In the genomic region with DNA sequence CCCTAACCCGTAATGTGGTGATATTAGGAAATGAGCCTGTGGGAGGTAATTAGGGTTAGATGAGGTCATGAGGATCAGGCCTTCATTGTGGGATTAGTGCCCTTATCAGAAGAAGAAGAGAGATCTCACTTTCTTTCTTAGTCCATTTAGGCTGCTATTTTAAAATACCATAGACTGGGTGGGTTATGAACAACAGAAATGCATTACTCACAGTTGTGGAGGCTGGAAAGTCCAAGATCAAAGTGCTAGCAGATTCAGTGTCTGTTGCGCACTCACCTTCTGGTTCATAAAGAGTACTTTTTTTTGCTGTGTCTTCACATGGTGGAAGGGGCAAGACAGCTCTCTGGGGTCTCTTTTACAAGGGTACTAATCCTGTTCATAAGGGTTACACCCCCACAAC, we compare ENCODE assay signal across 35 cellular contexts. TPM values are rescaled to one million over a fixed set of nuclear protein-coding genes. Genes with fewer than 3 reads are reported as not detected.
"Had no signal": no experiment of that assay in that cellular context is flagged by ENCODE, and none has a peak within 500 bp of the region (broad histone marks: within the 10 kb centered on the region; RNA-seq: fewer than 3 reads in every experiment).

No MANE protein-coding gene starts in this region.

- H3K36me3 Mint-ChIP-seq: brain had no signal

- H3K79me2 ChIP-seq: hepatocyte had no signal

- H3K4me1 ChIP-seq: ascending aorta, breast epithelium, colonic mucosa, gastroesophageal sphincter had no signal

- H3K9me3 ChIP-seq: adrenal gland, ascending aorta, breast epithelium, colonic mucosa, esophagus squamous epithelium had no signal

- DNase-seq: activated CD4-positive, alpha-beta memory T cell treated with anti-CD3 and anti-CD28 coated beads, Interleukin-2, amount 10 ng/mL, durations not matched to agents 7 days and 5 days; activated CD4-positive, alpha-beta T cell treated with anti-CD3 and anti-CD28 coated beads, Interleukin-2, amount 10 ng/mL, durations not matched to agents 24 days and 14 days; activated CD4-positive, alpha-beta T cell treated with anti-CD3 and anti-CD28 coated beads, Interleukin-2, amount 50 U/mL, for 4 hours; activated CD4-positive, CD25-positive, alpha-beta regulatory T cell; activated CD8-positive, alpha-beta memory T cell treated with anti-CD3 and anti-CD28 coated beads, Interleukin-2, amount 50 U/mL, for 48 hours; activated effector memory CD4-positive, alpha-beta T cell treated with anti-CD3 and anti-CD28 coated beads, Interleukin-2, amount 50 U/mL, for 16 hours; activated T-cell treated with anti-CD3 and anti-CD28 coated beads for 4 hours; activated T-cell treated with anti-CD3 and anti-CD28 coated beads, Interleukin-2, amount 50 U/mL, for 4 hours; adrenal gland; central memory CD4-positive, alpha-beta T cell; cerebellar nuclear complex; colonic mucosa; effector CD8-positive, alpha-beta T cell; esophagus squamous epithelium; foreskin melanocyte; heart right ventricle; T-helper 1 cell; T-helper 17 cell; T1000 had no signal

- H3K4me3 ChIP-seq: adrenal gland, ascending aorta, breast epithelium, cardiac muscle cell, colonic mucosa, esophagus squamous epithelium, gastroesophageal sphincter, heart right ventricle, hepatocyte had no signal

- H3K36me3 ChIP-seq: adrenal gland, ascending aorta, breast epithelium, cardiac muscle cell, colonic mucosa, esophagus squamous epithelium, gastroesophageal sphincter, heart right ventricle had no signal

- H3K4me2 ChIP-seq: hepatocyte had no signal

- H2AFZ ChIP-seq: hepatocyte had no signal

- H3K27me3 ChIP-seq: adrenal gland, ascending aorta, cardiac muscle cell, colonic mucosa had no signal

- H3K4me3 Mint-ChIP-seq: activated CD4-positive, alpha-beta memory T cell treated with anti-CD3 and anti-CD28 coated beads, Interleukin-2, amount 10 ng/mL, durations not matched to agents 7 days and 5 days; activated CD4-positive, alpha-beta T cell treated with anti-CD3 and anti-CD28 coated beads, Interleukin-2, amount 10 ng/mL, durations not matched to agents 24 days and 14 days; activated naive CD4-positive, alpha-beta T cell treated with anti-CD3 and anti-CD28 coated beads, Interleukin-2, amount 50 U/mL, for 24 hours; activated T-cell treated with anti-CD3 and anti-CD28 coated beads, Interleukin-2, amount 50 U/mL, for 4 hours; brain; T-helper 17 cell; T-helper 2 cell treated with Interferon-gamma antibody and Interleukin-4, amounts not matched to agents 5 μg/mL and 100 μg/mL, for 36 hours had no signal

- ATAC-seq: activated T-cell treated with anti-CD3 and anti-CD28 coated beads, Interleukin-2, amount 50 U/mL, for 4 hours; gastroesophageal sphincter; heart right ventricle; T-helper 17 cell had no signal

- H3K9me3 Mint-ChIP-seq: activated CD4-positive, alpha-beta T cell treated with anti-CD3 and anti-CD28 coated beads, Interleukin-2, amount 10 ng/mL, durations not matched to agents 24 days and 14 days; activated naive CD4-positive, alpha-beta T cell treated with anti-CD3 and anti-CD28 coated beads, Interleukin-2, amount 50 U/mL, for 24 hours; activated T-cell treated with anti-CD3 and anti-CD28 coated beads, Interleukin-2, amount 50 U/mL, for 4 hours; activated T-helper 2 cell treated with anti-CD3 and anti-CD28 coated beads, Interferon-gamma antibody, Interleukin-2, Interleukin-4, amounts not matched to agents 10 μg/mL and 5 μg/mL and 100 μg/mL, durations not matched to agents 14 hours and 24 hours and 36 hours; T-helper 2 cell treated with Interferon-gamma antibody and Interleukin-4, amounts not matched to agents 5 μg/mL and 100 μg/mL, for 36 hours had no signal

- H3K4me1 Mint-ChIP-seq: activated naive CD4-positive, alpha-beta T cell treated with anti-CD3 and anti-CD28 coated beads, Interleukin-2, amount 50 U/mL, for 24 hours; brain had no signal

- H3K27ac Mint-ChIP-seq: activated CD4-positive, alpha-beta memory T cell treated with anti-CD3 and anti-CD28 coated beads, Interleukin-2, amount 10 ng/mL, durations not matched to agents 7 days and 5 days; activated CD4-positive, alpha-beta T cell treated with anti-CD3 and anti-CD28 coated beads, Interleukin-2, amount 10 ng/mL, durations not matched to agents 24 days and 14 days; activated T-helper 2 cell treated with anti-CD3 and anti-CD28 coated beads, Interferon-gamma antibody, Interleukin-2, Interleukin-4, amounts not matched to agents 10 μg/mL and 5 μg/mL and 100 μg/mL, durations not matched to agents 14 hours and 24 hours and 36 hours; brain; T-helper 17 cell; T-helper 2 cell treated with Interferon-gamma antibody and Interleukin-4, amounts not matched to agents 5 μg/mL and 100 μg/mL, for 36 hours had no signal

- H3K27ac ChIP-seq: adrenal gland, ascending aorta, breast epithelium, cardiac muscle cell, colonic mucosa, epithelial cell of prostate, esophagus squamous epithelium, gastroesophageal sphincter, heart right ventricle, hepatocyte had no signal

RNA-seq across cellular contexts. Expression of a gene that starts 4.6 kb away (rescaled TPM):
- total RNA-seq: activated CD4-positive, alpha-beta memory T cell treated with anti-CD3 and anti-CD28 coated beads, Interleukin-2, amount 10 ng/mL, durations not matched to agents 7 days and 5 days; activated CD4-positive, alpha-beta T cell treated with anti-CD3 and anti-CD28 coated beads, Interleukin-2, amount 10 ng/mL, durations not matched to agents 24 days and 14 days; activated T-cell treated with anti-CD3 and anti-CD28 coated beads, Interleukin-2, amount 50 U/mL, for 4 hours; activated T-helper 2 cell treated with anti-CD3 and anti-CD28 coated beads, Interferon-gamma antibody, Interleukin-2, Interleukin-4, amounts not matched to agents 10 μg/mL and 5 μg/mL and 100 μg/mL, durations not matched to agents 14 hours and 24 hours and 36 hours; adrenal gland; ascending aorta; cardiac muscle cell; dermis microvascular lymphatic vessel endothelial cell; endothelial cell of umbilical vein; esophagus squamous epithelium; fibroblast of lung; fibroblast of villous mesenchyme; gastroesophageal sphincter; glomerular endothelial cell; T-helper 17 cell had no signal
- polyA plus RNA-seq: adrenal gland, cardiac muscle cell, endothelial cell of umbilical vein, esophagus, fibroblast of lung, heart right ventricle, hepatocyte had no signal

RNA-seq across cellular contexts. Expression of a gene that starts 20.2 kb away (rescaled TPM):
- total RNA-seq: activated CD4-positive, alpha-beta memory T cell treated with anti-CD3 and anti-CD28 coated beads, Interleukin-2, amount 10 ng/mL, durations not matched to agents 7 days and 5 days; activated CD4-positive, alpha-beta T cell treated with anti-CD3 and anti-CD28 coated beads, Interleukin-2, amount 10 ng/mL, durations not matched to agents 24 days and 14 days; activated T-cell treated with anti-CD3 and anti-CD28 coated beads, Interleukin-2, amount 50 U/mL, for 4 hours; activated T-helper 2 cell treated with anti-CD3 and anti-CD28 coated beads, Interferon-gamma antibody, Interleukin-2, Interleukin-4, amounts not matched to agents 10 μg/mL and 5 μg/mL and 100 μg/mL, durations not matched to agents 14 hours and 24 hours and 36 hours; adrenal gland; ascending aorta; breast epithelium; cardiac muscle cell; colonic mucosa; dermis microvascular lymphatic vessel endothelial cell; endothelial cell of umbilical vein; esophagus squamous epithelium; fibroblast of lung; fibroblast of villous mesenchyme; gastroesophageal sphincter; glomerular endothelial cell; heart right ventricle; hepatocyte; T-helper 17 cell had no signal
- polyA plus RNA-seq: adrenal gland, cardiac muscle cell, endothelial cell of umbilical vein, esophagus, fibroblast of lung, heart right ventricle, hepatocyte had no signal

RNA-seq across cellular contexts. Expression of a gene that starts 26.0 kb away (rescaled TPM):
- total RNA-seq: activated T-cell treated with anti-CD3 and anti-CD28 coated beads, Interleukin-2, amount 50 U/mL, for 4 hours; activated T-helper 2 cell treated with anti-CD3 and anti-CD28 coated beads, Interferon-gamma antibody, Interleukin-2, Interleukin-4, amounts not matched to agents 10 μg/mL and 5 μg/mL and 100 μg/mL, durations not matched to agents 14 hours and 24 hours and 36 hours; ascending aorta; dermis microvascular lymphatic vessel endothelial cell; endothelial cell of umbilical vein; fibroblast of lung; fibroblast of villous mesenchyme; glomerular endothelial cell had no signal
- polyA plus RNA-seq: endothelial cell of umbilical vein, fibroblast of lung had no signal

RNA-seq across cellular contexts. Expression of a gene that starts 40.6 kb away (rescaled TPM):
- total RNA-seq: activated CD4-positive, alpha-beta memory T cell treated with anti-CD3 and anti-CD28 coated beads, Interleukin-2, amount 10 ng/mL, durations not matched to agents 7 days and 5 days; activated CD4-positive, alpha-beta T cell treated with anti-CD3 and anti-CD28 coated beads, Interleukin-2, amount 10 ng/mL, durations not matched to agents 24 days and 14 days; activated T-cell treated with anti-CD3 and anti-CD28 coated beads, Interleukin-2, amount 50 U/mL, for 4 hours; activated T-helper 2 cell treated with anti-CD3 and anti-CD28 coated beads, Interferon-gamma antibody, Interleukin-2, Interleukin-4, amounts not matched to agents 10 μg/mL and 5 μg/mL and 100 μg/mL, durations not matched to agents 14 hours and 24 hours and 36 hours; ascending aorta; cardiac muscle cell; dermis microvascular lymphatic vessel endothelial cell; endothelial cell of umbilical vein; fibroblast of lung; fibroblast of villous mesenchyme; glomerular endothelial cell; hepatocyte had no signal
- polyA plus RNA-seq: cardiac muscle cell, endothelial cell of umbilical vein, fibroblast of lung, hepatocyte had no signal

RNA-seq across cellular contexts. Expression of a gene that starts 51.6 kb away (rescaled TPM):
- total RNA-seq: activated CD4-positive, alpha-beta memory T cell treated with anti-CD3 and anti-CD28 coated beads, Interleukin-2, amount 10 ng/mL, durations not matched to agents 7 days and 5 days; activated CD4-positive, alpha-beta T cell treated with anti-CD3 and anti-CD28 coated beads, Interleukin-2, amount 10 ng/mL, durations not matched to agents 24 days and 14 days; activated T-cell treated with anti-CD3 and anti-CD28 coated beads, Interleukin-2, amount 50 U/mL, for 4 hours; activated T-helper 2 cell treated with anti-CD3 and anti-CD28 coated beads, Interferon-gamma antibody, Interleukin-2, Interleukin-4, amounts not matched to agents 10 μg/mL and 5 μg/mL and 100 μg/mL, durations not matched to agents 14 hours and 24 hours and 36 hours; cardiac muscle cell; dermis microvascular lymphatic vessel endothelial cell; endothelial cell of umbilical vein; fibroblast of lung; fibroblast of villous mesenchyme; glomerular endothelial cell had no signal
- polyA plus RNA-seq: cardiac muscle cell, endothelial cell of umbilical vein, fibroblast of lung had no signal
